27 cellular contexts compared by ENCODE assay signal in genomic region chr6:167233490-167233889, GRCh38. TPM values are rescaled to one million over a fixed set of nuclear protein-coding genes. Genes with fewer than 3 reads are reported as not detected.
"Had no signal": no experiment of that assay in that cellular context is flagged by ENCODE, and none has a peak within 500 bp of the region (broad histone marks: within the 10 kb centered on the region; RNA-seq: fewer than 3 reads in every experiment).

No MANE protein-coding gene starts in this region.

- H3K4me2 ChIP-seq: hepatocyte had no signal

- DNase-seq: activated CD4-positive, alpha-beta T cell treated with anti-CD3 and anti-CD28 coated beads, Interleukin-2, amount 10 ng/mL, durations not matched to agents 24 days and 14 days; activated CD4-positive, CD25-positive, alpha-beta regulatory T cell; activated CD8-positive, alpha-beta T cell treated with anti-CD3 and anti-CD28 coated beads for 36 hours; activated gamma-delta T cell; anterior cingulate cortex; body of pancreas; effector CD4-positive, alpha-beta T cell; foreskin melanocyte; left cardiac atrium; ovary; right cardiac atrium; stimulated activated CD4-positive, alpha-beta T cell treated with anti-CD3 and anti-CD28 coated beads, Interleukin-12 subunit alpha, Interleukin-12 subunit beta, amount 100 ng/mL, for 4 hours; stimulated activated CD4-positive, alpha-beta T cell treated with anti-CD3 and anti-CD28 coated beads, Interleukin-4, amount 100 ng/mL, for 4 hours; substantia nigra; T1000; thyroid gland had no signal

- H3K27ac ChIP-seq: body of pancreas, hepatocyte, neutrophil, ovary, thyroid gland had no signal

- H3K4me1 ChIP-seq: body of pancreas, thyroid gland had no signal

- H3K4me3 ChIP-seq: body of pancreas, hepatocyte, ovary, thyroid gland had no signal

- H3K27me3 ChIP-seq: body of pancreas, hepatocyte, ovary, thyroid gland had no signal

- H3K9me3 Mint-ChIP-seq: activated CD4-positive, alpha-beta T cell treated with anti-CD3 and anti-CD28 coated beads, Interleukin-2, amount 10 ng/mL, durations not matched to agents 24 days and 14 days; activated CD8-positive, alpha-beta T cell treated with anti-CD3 and anti-CD28 coated beads for 36 hours; activated naive CD4-positive, alpha-beta T cell treated with anti-CD3 and anti-CD28 coated beads, Interleukin-2, amount 50 U/mL, for 24 hours; activated T-helper 1 cell treated with anti-CD3 and anti-CD28 coated beads, Interleukin-12 subunit alpha, Interleukin-12 subunit beta, Interleukin-2, Interleukin-4 antibody, amounts not matched to agents 30 ng/mL and 10 ng/mL and 1 ng/mL, durations not matched to agents 14 hours and 24 hours and 36 hours; dendritic cell treated with granulocyte-macrophage colony-stimulating factor and Interleukin-4, amounts not matched to agents 40 ng/mL and 50 ng/mL, for 4 days; natural killer cell treated with Interleukin-12 subunit alpha and Interleukin-12 subunit beta and Interleukin-15 and Interleukin-18, amount 100 ng/mL, for 72 hours; stimulated activated naive CD8-positive, alpha-beta T cell treated with anti-CD3 and anti-CD28 coated beads, Interleukin-15, Interleukin-2, amounts not matched to agents 100 ng/mL and 50 ng/mL, for 24 hours; T-helper 1 cell treated with Interleukin-12 subunit alpha and Interleukin-12 subunit beta and Interleukin-4 antibody, amounts not matched to agents 30 μg/mL and 1 μg/mL, for 36 hours had no signal

- H3K4me1 Mint-ChIP-seq: activated CD4-positive, alpha-beta T cell treated with anti-CD3 and anti-CD28 coated beads, Interleukin-2, amount 10 ng/mL, durations not matched to agents 24 days and 14 days; activated naive CD4-positive, alpha-beta T cell treated with anti-CD3 and anti-CD28 coated beads, Interleukin-2, amount 50 U/mL, for 24 hours had no signal

- H3K36me3 ChIP-seq: neutrophil, ovary, thyroid gland had no signal

- H3K9me3 ChIP-seq: body of pancreas, neutrophil, ovary, thyroid gland had no signal

- H2AFZ ChIP-seq: hepatocyte had no signal

- H3K79me2 ChIP-seq: hepatocyte had no signal

- ATAC-seq: activated CD8-positive, alpha-beta T cell treated with anti-CD3 and anti-CD28 coated beads for 36 hours; body of pancreas; left cardiac atrium; natural killer cell treated with Interleukin-12 subunit alpha and Interleukin-12 subunit beta and Interleukin-15 and Interleukin-18, amount 100 ng/mL, for 72 hours; right cardiac atrium had no signal

- H3K27ac Mint-ChIP-seq: activated CD4-positive, alpha-beta T cell treated with anti-CD3 and anti-CD28 coated beads, Interleukin-2, amount 10 ng/mL, durations not matched to agents 24 days and 14 days; activated CD8-positive, alpha-beta T cell treated with anti-CD3 and anti-CD28 coated beads for 36 hours; activated naive CD4-positive, alpha-beta T cell treated with anti-CD3 and anti-CD28 coated beads, Interleukin-2, amount 50 U/mL, for 24 hours; activated T-helper 1 cell treated with anti-CD3 and anti-CD28 coated beads, Interleukin-12 subunit alpha, Interleukin-12 subunit beta, Interleukin-2, Interleukin-4 antibody, amounts not matched to agents 30 ng/mL and 10 ng/mL and 1 ng/mL, durations not matched to agents 14 hours and 24 hours and 36 hours; dendritic cell treated with granulocyte-macrophage colony-stimulating factor and Interleukin-4, amounts not matched to agents 40 ng/mL and 50 ng/mL, for 4 days; natural killer cell treated with Interleukin-12 subunit alpha and Interleukin-12 subunit beta and Interleukin-15 and Interleukin-18, amount 100 ng/mL, for 72 hours; stimulated activated naive CD8-positive, alpha-beta T cell treated with anti-CD3 and anti-CD28 coated beads, Interleukin-15, Interleukin-2, amounts not matched to agents 100 ng/mL and 50 ng/mL, for 24 hours; T-helper 1 cell treated with Interleukin-12 subunit alpha and Interleukin-12 subunit beta and Interleukin-4 antibody, amounts not matched to agents 30 μg/mL and 1 μg/mL, for 36 hours had no signal

- H3K4me3 Mint-ChIP-seq: activated CD4-positive, alpha-beta T cell treated with anti-CD3 and anti-CD28 coated beads, Interleukin-2, amount 10 ng/mL, durations not matched to agents 24 days and 14 days; activated CD8-positive, alpha-beta T cell treated with anti-CD3 and anti-CD28 coated beads for 36 hours; activated naive CD4-positive, alpha-beta T cell treated with anti-CD3 and anti-CD28 coated beads, Interleukin-2, amount 50 U/mL, for 24 hours; activated T-helper 1 cell treated with anti-CD3 and anti-CD28 coated beads, Interleukin-12 subunit alpha, Interleukin-12 subunit beta, Interleukin-2, Interleukin-4 antibody, amounts not matched to agents 30 ng/mL and 10 ng/mL and 1 ng/mL, durations not matched to agents 14 hours and 24 hours and 36 hours; dendritic cell treated with granulocyte-macrophage colony-stimulating factor and Interleukin-4, amounts not matched to agents 40 ng/mL and 50 ng/mL, for 4 days; natural killer cell treated with Interleukin-12 subunit alpha and Interleukin-12 subunit beta and Interleukin-15 and Interleukin-18, amount 100 ng/mL, for 72 hours; stimulated activated naive CD8-positive, alpha-beta T cell treated with anti-CD3 and anti-CD28 coated beads, Interleukin-15, Interleukin-2, amounts not matched to agents 100 ng/mL and 50 ng/mL, for 24 hours; T-helper 1 cell treated with Interleukin-12 subunit alpha and Interleukin-12 subunit beta and Interleukin-4 antibody, amounts not matched to agents 30 μg/mL and 1 μg/mL, for 36 hours had no signal

- H3K36me3 Mint-ChIP-seq: activated naive CD4-positive, alpha-beta T cell treated with anti-CD3 and anti-CD28 coated beads, Interleukin-2, amount 50 U/mL, for 24 hours; natural killer cell treated with Interleukin-12 subunit alpha and Interleukin-12 subunit beta and Interleukin-15 and Interleukin-18, amount 100 ng/mL, for 72 hours had no signal

RNA-seq across cellular contexts. Expression of gene UNC93A, which starts 57.6 kb away (rescaled TPM):
- total RNA-seq: activated CD4-positive, alpha-beta T cell treated with anti-CD3 and anti-CD28 coated beads, Interleukin-2, amount 10 ng/mL, durations not matched to agents 24 days and 14 days; activated CD8-positive, alpha-beta T cell treated with anti-CD3 and anti-CD28 coated beads for 36 hours; activated T-helper 1 cell treated with anti-CD3 and anti-CD28 coated beads, Interleukin-12 subunit alpha, Interleukin-12 subunit beta, Interleukin-2, Interleukin-4 antibody, amounts not matched to agents 30 ng/mL and 10 ng/mL and 1 ng/mL, durations not matched to agents 14 hours and 24 hours and 36 hours; body of pancreas; cardiac septum; left cardiac atrium; natural killer cell treated with Interleukin-12 subunit alpha and Interleukin-12 subunit beta and Interleukin-15 and Interleukin-18, amount 100 ng/mL, for 72 hours; pulmonary artery endothelial cell; right cardiac atrium; thyroid gland; urinary bladder had no signal
- polyA plus RNA-seq: ovary, right cardiac atrium, urinary bladder had no signal
